ENCODE assay signal across 9 cellular contexts in genomic region chr7:130900471-130901076, GRCh38.
A peak's percentile ranks its signal among the peaks of the same experiment; 100 is the strongest.
DNase-seq lines count a peak whose midpoint lies in the region; ATAC-seq lines count a peak whose summit lies in the region.
"Had no signal": no experiment of that assay in that cellular context is flagged by ENCODE, and none has a peak within 500 bp of the region (broad histone marks: within the 10 kb centered on the region; RNA-seq: fewer than 3 reads in every experiment).

No MANE protein-coding gene starts in this region.

- no peaks in the 10 kb centered on the region for H3K27me3 ChIP-seq in subcutaneous abdominal adipose tissue (ENCODE audit: control insufficient read depth in 5 of 5, insufficient read depth in 4 of 5, low read length in 5 of 5)

- H3K4me1 ChIP-seq in subcutaneous abdominal adipose tissue (ENCODE audit: control insufficient read depth in 5 of 5, insufficient read depth in 5 of 5, low read length in 5 of 5) = peaks cover 2 to 41% (median 8%) of the 10 kb centered on the region in 5 donors

- no peak for DNase-seq in activated CD4-positive, alpha-beta T cell treated with anti-CD3 and anti-CD28 coated beads, Interleukin-2, amount 10 ng/mL, durations not matched to agents 24 days and 14 days
- no peak for DNase-seq in activated CD4-positive, alpha-beta T cell treated with anti-CD3 and anti-CD28 coated beads for 1 hour
- DNase-seq in activated T-helper 2 cell treated with anti-CD3 and anti-CD28 coated beads, Interferon-gamma antibody, Interleukin-2, Interleukin-4, amounts not matched to agents 10 μg/mL and 5 μg/mL and 100 μg/mL, durations not matched to agents 14 hours and 24 hours and 36 hours (ENCODE audit: low spot score) = no peak
- DNase-seq in left colon (no peak), NCI-H526 (lab: John Stamatoyannopoulos, UW) (no peak)
- DNase-seq: MV-4-11 had no signal

- H3K36me3 ChIP-seq in subcutaneous abdominal adipose tissue (ENCODE audit: control insufficient read depth in 5 of 5, insufficient read depth in 5 of 5, low read length in 5 of 5) = peaks cover 0 to 38% (median 24%) of the 10 kb centered on the region in 5 donors

- no peak overlapping the region for H3K9ac ChIP-seq in subcutaneous abdominal adipose tissue (ENCODE audit: low read length in 5 of 5)

- no peaks in the 10 kb centered on the region for H3K9me3 Mint-ChIP-seq in activated CD4-positive, alpha-beta T cell treated with anti-CD3 and anti-CD28 coated beads, Interleukin-2, amount 10 ng/mL, durations not matched to agents 24 days and 14 days
- H3K9me3 Mint-ChIP-seq in activated T-helper 2 cell treated with anti-CD3 and anti-CD28 coated beads, Interferon-gamma antibody, Interleukin-2, Interleukin-4, amounts not matched to agents 10 μg/mL and 5 μg/mL and 100 μg/mL, durations not matched to agents 14 hours and 24 hours and 36 hours = no peaks in the 10 kb centered on the region

- no peak overlapping the region for H3K4me3 ChIP-seq in subcutaneous abdominal adipose tissue (ENCODE audit: low read depth in 1 of 5, low read length in 5 of 5)

- H3K27ac Mint-ChIP-seq in activated CD4-positive, alpha-beta T cell treated with anti-CD3 and anti-CD28 coated beads, Interleukin-2, amount 10 ng/mL, durations not matched to agents 24 days and 14 days = peak overlapping the region; percentile 85
- peak overlapping the region; percentile 31 for H3K27ac Mint-ChIP-seq in activated T-helper 2 cell treated with anti-CD3 and anti-CD28 coated beads, Interferon-gamma antibody, Interleukin-2, Interleukin-4, amounts not matched to agents 10 μg/mL and 5 μg/mL and 100 μg/mL, durations not matched to agents 14 hours and 24 hours and 36 hours

- H3K9me3 ChIP-seq in subcutaneous abdominal adipose tissue (ENCODE audit: control insufficient read depth in 5 of 5, low read length in 5 of 5) = no peaks in the 10 kb centered on the region

- peak overlapping the region; percentile 3 for H3K27ac ChIP-seq in subcutaneous abdominal adipose tissue (ENCODE audit: low read depth, low read length)

- no peak overlapping the region for H3K4me3 Mint-ChIP-seq in activated CD4-positive, alpha-beta T cell treated with anti-CD3 and anti-CD28 coated beads, Interleukin-2, amount 10 ng/mL, durations not matched to agents 24 days and 14 days
- no peak overlapping the region for H3K4me3 Mint-ChIP-seq in activated T-helper 2 cell treated with anti-CD3 and anti-CD28 coated beads, Interferon-gamma antibody, Interleukin-2, Interleukin-4, amounts not matched to agents 10 μg/mL and 5 μg/mL and 100 μg/mL, durations not matched to agents 14 hours and 24 hours and 36 hours (ENCODE audit: low read depth)

- ATAC-seq in left colon = peak; percentile 44
- no peak for ATAC-seq in HG03469 (IDR thresholded peaks at IDR 0.05; ENCODE audit: unreplicated experiment)
- ATAC-seq in HG02938 (IDR thresholded peaks at IDR 0.05; ENCODE audit: unreplicated experiment) = no peak

- H3K4me1 Mint-ChIP-seq in activated CD4-positive, alpha-beta T cell treated with anti-CD3 and anti-CD28 coated beads, Interleukin-2, amount 10 ng/mL, durations not matched to agents 24 days and 14 days = peaks cover 76% of the 10 kb centered on the region
- peaks cover 70% of the 10 kb centered on the region for H3K4me1 Mint-ChIP-seq in activated T-helper 2 cell treated with anti-CD3 and anti-CD28 coated beads, Interferon-gamma antibody, Interleukin-2, Interleukin-4, amounts not matched to agents 10 μg/mL and 5 μg/mL and 100 μg/mL, durations not matched to agents 14 hours and 24 hours and 36 hours (ENCODE audit: low read depth)

- H3K36me3 Mint-ChIP-seq in activated CD4-positive, alpha-beta T cell treated with anti-CD3 and anti-CD28 coated beads, Interleukin-2, amount 10 ng/mL, durations not matched to agents 24 days and 14 days (ENCODE audit: low read depth) = peaks cover 79% of the 10 kb centered on the region
- H3K36me3 Mint-ChIP-seq in activated T-helper 2 cell treated with anti-CD3 and anti-CD28 coated beads, Interferon-gamma antibody, Interleukin-2, Interleukin-4, amounts not matched to agents 10 μg/mL and 5 μg/mL and 100 μg/mL, durations not matched to agents 14 hours and 24 hours and 36 hours (ENCODE audit: low read depth) = peaks cover 93% of the 10 kb centered on the region

- intact Hi-C loops in activated CD4-positive, alpha-beta T cell treated with anti-CD3 and anti-CD28 coated beads, Interleukin-2, amount 10 ng/mL, durations not matched to agents 24 days and 14 days (cut with micrococcal nuclease) = no loop called here
- intact Hi-C loops in activated T-helper 2 cell treated with anti-CD3 and anti-CD28 coated beads, Interferon-gamma antibody, Interleukin-2, Interleukin-4, amounts not matched to agents 10 μg/mL and 5 μg/mL and 100 μg/mL, durations not matched to agents 14 hours and 24 hours and 36 hours (cut with micrococcal nuclease) = no loop called here
- intact Hi-C loops in left colon (cut with DNase I, micrococcal nuclease) = no loop called here

- no peaks in the 10 kb centered on the region for H3K27me3 Mint-ChIP-seq in activated CD4-positive, alpha-beta T cell treated with anti-CD3 and anti-CD28 coated beads, Interleukin-2, amount 10 ng/mL, durations not matched to agents 24 days and 14 days
- no peaks in the 10 kb centered on the region for H3K27me3 Mint-ChIP-seq in activated T-helper 2 cell treated with anti-CD3 and anti-CD28 coated beads, Interferon-gamma antibody, Interleukin-2, Interleukin-4, amounts not matched to agents 10 μg/mL and 5 μg/mL and 100 μg/mL, durations not matched to agents 14 hours and 24 hours and 36 hours (ENCODE audit: low read depth)
